Comparison of ENCODE assay signal across 10 cellular contexts in the genomic region with DNA sequence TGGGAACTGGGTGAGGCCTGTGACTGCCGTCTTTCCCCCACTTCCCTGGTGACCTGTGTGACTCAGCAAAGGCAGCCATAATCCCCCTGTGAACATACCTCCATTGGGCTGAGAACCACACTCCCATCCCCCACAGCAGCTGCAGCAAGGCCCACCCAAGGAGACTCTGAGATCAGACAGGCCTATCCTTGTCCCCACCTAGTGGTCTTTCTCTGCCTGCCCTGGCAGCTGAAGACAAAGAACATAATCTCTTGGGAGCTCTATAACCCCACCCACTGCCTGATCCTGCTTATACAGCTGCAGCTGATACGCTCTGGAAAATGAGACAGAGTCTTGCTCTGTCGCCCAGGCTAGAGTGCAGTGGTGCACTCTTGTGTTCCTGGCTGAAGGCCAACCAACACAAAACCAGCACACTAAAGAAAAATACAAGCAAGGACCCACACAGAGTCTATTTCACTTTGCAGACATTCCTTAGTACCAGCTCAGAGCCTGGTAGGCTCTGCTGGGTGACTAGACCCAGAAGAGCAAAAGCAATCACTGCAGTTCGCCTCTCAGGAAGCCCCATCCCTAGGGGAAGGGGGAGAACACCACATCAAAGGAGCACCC.
DNase-seq lines count a peak whose midpoint lies in the region; FAIRE-seq and TF ChIP-seq lines count a peak whose summit lies in the region.
"Had no signal": no experiment of that assay in that cellular context is flagged by ENCODE, and none has a peak within 500 bp of the region (broad histone marks: within the 10 kb centered on the region; RNA-seq: fewer than 3 reads in every experiment).

No MANE protein-coding gene starts in this region.

- H3K36me3 ChIP-seq in ACC112 (ENCODE audit: insufficient read depth, low read length): no peaks in the 10 kb centered on the region

- no peaks in the 10 kb centered on the region for H3K27me3 ChIP-seq in ACC112 (ENCODE audit: insufficient read depth, low read length)

- H3K4me3 Mint-ChIP-seq in activated T-helper 2 cell treated with anti-CD3 and anti-CD28 coated beads, Interferon-gamma antibody, Interleukin-2, Interleukin-4, amounts not matched to agents 10 μg/mL and 5 μg/mL and 100 μg/mL, durations not matched to agents 14 hours and 24 hours and 36 hours (ENCODE audit: low read depth): no peak overlapping the region
- H3K4me3 Mint-ChIP-seq: brain; stimulated activated naive CD8-positive, alpha-beta T cell treated with anti-CD3 and anti-CD28 coated beads, Interleukin-15, Interleukin-2, amounts not matched to agents 100 ng/mL and 50 ng/mL, for 24 hours had no signal

- peaks cover 13% of the 10 kb centered on the region for H3K4me1 ChIP-seq in ACC112 (ENCODE audit: control insufficient read depth, insufficient read depth, low read length, unreplicated experiment)

- TF ChIP-seq POLR2A in H54 (IDR thresholded peaks at IDR 0.05; ENCODE audit: low read depth, low read length): no peak

- no peaks in the 10 kb centered on the region for H3K9me3 Mint-ChIP-seq in activated T-helper 2 cell treated with anti-CD3 and anti-CD28 coated beads, Interferon-gamma antibody, Interleukin-2, Interleukin-4, amounts not matched to agents 10 μg/mL and 5 μg/mL and 100 μg/mL, durations not matched to agents 14 hours and 24 hours and 36 hours

- H3K27ac Mint-ChIP-seq in activated T-helper 2 cell treated with anti-CD3 and anti-CD28 coated beads, Interferon-gamma antibody, Interleukin-2, Interleukin-4, amounts not matched to agents 10 μg/mL and 5 μg/mL and 100 μg/mL, durations not matched to agents 14 hours and 24 hours and 36 hours: no peak overlapping the region
- H3K27ac Mint-ChIP-seq: stimulated activated naive CD8-positive, alpha-beta T cell treated with anti-CD3 and anti-CD28 coated beads, Interleukin-15, Interleukin-2, amounts not matched to agents 100 ng/mL and 50 ng/mL, for 24 hours had no signal

- H3K27me3 Mint-ChIP-seq in activated T-helper 2 cell treated with anti-CD3 and anti-CD28 coated beads, Interferon-gamma antibody, Interleukin-2, Interleukin-4, amounts not matched to agents 10 μg/mL and 5 μg/mL and 100 μg/mL, durations not matched to agents 14 hours and 24 hours and 36 hours (ENCODE audit: low read depth): no peaks in the 10 kb centered on the region

- POLR2A ChIA-PET in RWPE1 (lab: Yijun Ruan, JAX; ENCODE audit: low non-redundant PET): no interaction called here

- no peaks in the 10 kb centered on the region for H3K36me3 Mint-ChIP-seq in activated T-helper 2 cell treated with anti-CD3 and anti-CD28 coated beads, Interferon-gamma antibody, Interleukin-2, Interleukin-4, amounts not matched to agents 10 μg/mL and 5 μg/mL and 100 μg/mL, durations not matched to agents 14 hours and 24 hours and 36 hours (ENCODE audit: low read depth)
- H3K36me3 Mint-ChIP-seq: brain had no signal

- peak; percentile 2 for DNase-seq in H54 (ENCODE audit: insufficient read length, low spot score)
- DNase-seq in OCI-M1 (lab: John Stamatoyannopoulos, UW): peak; percentile 26
- peak; percentile 75 for DNase-seq in glomerular endothelial cell (ENCODE audit: extremely low read depth, low read depth, low spot score)
- no peak for DNase-seq in stimulated activated CD4-positive, alpha-beta T cell treated with anti-CD3 and anti-CD28 coated beads, Interleukin-12 subunit alpha, Interleukin-12 subunit beta, amount 100 ng/mL, for 4 hours
- no peak for DNase-seq in RWPE1 (ENCODE audit: low spot score)
- DNase-seq in activated T-helper 2 cell treated with anti-CD3 and anti-CD28 coated beads, Interferon-gamma antibody, Interleukin-2, Interleukin-4, amounts not matched to agents 10 μg/mL and 5 μg/mL and 100 μg/mL, durations not matched to agents 14 hours and 24 hours and 36 hours (ENCODE audit: low spot score): no peak
- no peak for DNase-seq in SIG-M5 (lab: John Stamatoyannopoulos, UW)

- H3K4me3 ChIP-seq in ACC112 (ENCODE audit: low read depth, low read length): no peak overlapping the region

- H3K27ac ChIP-seq in ACC112 (ENCODE audit: low read depth, low read length): peak overlapping the region; percentile 72
- no peak overlapping the region for H3K27ac ChIP-seq in RWPE1

- TF ChIP-seq CTCF in RWPE1 (conservative IDR thresholded peaks at IDR 0.05; ENCODE audit: low read depth): no peak

- no peak for FAIRE-seq in H54 (lab: Jason Lieb, UNC)

- H2AFZ ChIP-seq in ACC112 (ENCODE audit: low read length, unreplicated experiment): no peak overlapping the region

- no peaks in the 10 kb centered on the region for H3K79me2 ChIP-seq in ACC112 (ENCODE audit: control insufficient read depth, insufficient read depth, low read length, unreplicated experiment)

- CTCF ChIA-PET in RWPE1 (lab: Yijun Ruan, JAX): no interaction called here

- H3K4me1 Mint-ChIP-seq in activated T-helper 2 cell treated with anti-CD3 and anti-CD28 coated beads, Interferon-gamma antibody, Interleukin-2, Interleukin-4, amounts not matched to agents 10 μg/mL and 5 μg/mL and 100 μg/mL, durations not matched to agents 14 hours and 24 hours and 36 hours (ENCODE audit: low read depth): no peaks in the 10 kb centered on the region

- intact Hi-C loops in activated T-helper 2 cell treated with anti-CD3 and anti-CD28 coated beads, Interferon-gamma antibody, Interleukin-2, Interleukin-4, amounts not matched to agents 10 μg/mL and 5 μg/mL and 100 μg/mL, durations not matched to agents 14 hours and 24 hours and 36 hours (cut with micrococcal nuclease): no loop called here

Comparison
In these comparisons a context has a peak if more than half of its experiments do, and no peak if none do; other contexts are left out.
1. DNase-seq: peak in H54 (single experiment), OCI-M1 (single experiment) and glomerular endothelial cell (single experiment); none in stimulated activated CD4-positive, alpha-beta T cell treated with anti-CD3 and anti-CD28 coated beads, Interleukin-12 subunit alpha, Interleukin-12 subunit beta, amount 100 ng/mL, for 4 hours (single experiment), RWPE1 (single experiment), activated T-helper 2 cell treated with anti-CD3 and anti-CD28 coated beads, Interferon-gamma antibody, Interleukin-2, Interleukin-4, amounts not matched to agents 10 μg/mL and 5 μg/mL and 100 μg/mL, durations not matched to agents 14 hours and 24 hours and 36 hours (single experiment) and SIG-M5 (single experiment).